18 cellular contexts compared by ENCODE assay signal in genomic region chr1:151352001-151352718, GRCh38. TPM values are rescaled to one million over a fixed set of nuclear protein-coding genes. Genes with fewer than 3 reads are reported as not detected.
DNase-seq lines count a peak whose midpoint lies in the region; ATAC-seq, FAIRE-seq and TF ChIP-seq lines count a peak whose summit lies in the region.
"Had no signal": no experiment of that assay in that cellular context is flagged by ENCODE, and none has a peak within 500 bp of the region (broad histone marks: within the 10 kb centered on the region; RNA-seq: fewer than 3 reads in every experiment).

No MANE protein-coding gene starts in this region.

- H3K9ac ChIP-seq in MM.1S (ENCODE audit: low read length), result no peak overlapping the region

- peaks cover 7% of the 10 kb centered on the region; the same call in 1 of the 2 replicates for H3F3A ChIP-seq in MM.1S (ENCODE audit: insufficient read depth, low read length)

- no peak overlapping the region for H3K4me2 ChIP-seq in A549
- H3K4me2 ChIP-seq in MM.1S (ENCODE audit: low read depth, low read length), result no peak overlapping the region

- H3K27me3 ChIP-seq in MM.1S (replicated peaks; ENCODE audit: insufficient read depth, low read length) (no peaks in the 10 kb centered on the region), foreskin keratinocyte (no peaks in the 10 kb centered on the region)
- H3K27me3 ChIP-seq: ovary, SJCRH30 had no signal

- H3K4me3 ChIP-seq in A549, result no peak overlapping the region
- H3K4me3 ChIP-seq in MM.1S (ENCODE audit: low read length), result no peak overlapping the region
- no peak overlapping the region for H3K4me3 ChIP-seq in astrocyte of the spinal cord (ENCODE audit: low read depth, low read length)
- H3K4me3 ChIP-seq: ovary, SJCRH30 had no signal

- ATAC-seq in A549 (no peak), foreskin keratinocyte (no peak), HG03025 (IDR thresholded peaks at IDR 0.05; ENCODE audit: low FRiP score, unreplicated experiment) (no peak)
- ATAC-seq: activated CD8-positive, alpha-beta T cell treated with anti-CD3 and anti-CD28 coated beads for 36 hours; effector memory CD8-positive, alpha-beta T cell had no signal

- H3K79me2 ChIP-seq in MM.1S (ENCODE audit: low read length), result no peaks in the 10 kb centered on the region

- TF ChIP-seq RAD21 in A549 (conservative IDR thresholded peaks at IDR 0.05 in 1 of 2, IDR thresholded peaks at IDR 0.05 in 1 of 2), result no peak

- no peak for FAIRE-seq in A549 (lab: Jason Lieb, UNC)
- FAIRE-seq: D721Med had no signal

- no peak for TF ChIP-seq EP300 in A549 (IDR thresholded peaks at IDR 0.05)

- TF ChIP-seq POLR2A in A549 (IDR thresholded peaks at IDR 0.05; ENCODE audit: low read length), result no peak

- TF ChIP-seq CTCF in A549 (IDR thresholded peaks at IDR 0.05) (no peak), MM.1S (IDR thresholded peaks at IDR 0.05; ENCODE audit: low read length) (no peak), astrocyte of the spinal cord (IDR thresholded peaks at IDR 0.05; ENCODE audit: low read depth, low read length) (no peak), foreskin keratinocyte (conservative IDR thresholded peaks at IDR 0.05) (no peak)

- H2AFZ ChIP-seq in MM.1S (ENCODE audit: low read length), result no peak overlapping the region

- CTCF ChIA-PET in A549 (lab: Yijun Ruan, JAX), result interaction anchor here (0.8 to 14.4 kb wide), 4 partner anchors 11 to 156 kb away, joined by 3 to 108 read pairs (median 4); no protein-coding TSS in a partner anchor

- no peak overlapping the region for H3K27ac ChIP-seq in A549
- H3K27ac ChIP-seq in MM.1S (ENCODE audit: low read length), result no peak overlapping the region
- H3K27ac ChIP-seq in foreskin keratinocyte, result no peak overlapping the region
- H3K27ac ChIP-seq: ovary, SJCRH30 had no signal

- DNase-seq in A549 (ENCODE audit: low read depth in 1 of 2, low spot score in 1 of 2) (peak in 1 of 2 experiments; percentile 23), MM.1S (peak; percentile 24), astrocyte of the spinal cord (ENCODE audit: low read depth, low spot score) (peak; percentile 18), foreskin keratinocyte (peak; percentile 33 to 46), activated gamma-delta T cell (lab: John Stamatoyannopoulos, UW) (no peak), NCI-H146 (lab: John Stamatoyannopoulos, UW) (no peak), NK-92 (lab: John Stamatoyannopoulos, UW; ENCODE audit: unreplicated experiment) (no peak)
- DNase-seq: activated CD8-positive, alpha-beta T cell treated with anti-CD3 and anti-CD28 coated beads for 36 hours; activated gamma-delta T cell treated with Interleukin-2 at 50 U/mL for 16 hours; effector memory CD8-positive, alpha-beta T cell; GOT3; NCI-H748 treated with DMSO at 0.1 percent for 48 hours; stimulated activated CD4-positive, alpha-beta T cell treated with anti-CD3 and anti-CD28 coated beads, Interleukin-12 subunit alpha, Interleukin-12 subunit beta, amount 100 ng/mL, for 4 hours had no signal

- POLR2A ChIA-PET in A549 (lab: Yijun Ruan, JAX), result no interaction called here

- H3K4me1 ChIP-seq in A549 (peaks cover 7% of the 10 kb centered on the region), MM.1S (ENCODE audit: low read length) (peaks cover 7% of the 10 kb centered on the region), foreskin keratinocyte (peaks cover 5% of the 10 kb centered on the region)

- no peaks in the 10 kb centered on the region for H3K9me2 ChIP-seq in MM.1S (replicated peaks; ENCODE audit: insufficient read depth, low read length)

- in situ Hi-C loops in astrocyte of the spinal cord (cut with HindIII; ENCODE audit: low sequenced_read_pairs), result no loop called here

- no peaks in the 10 kb centered on the region for H4K20me1 ChIP-seq in MM.1S (ENCODE audit: insufficient read depth, low read length)

- H3K36me3 ChIP-seq in MM.1S (replicated peaks; ENCODE audit: insufficient read depth, low read length), result no peaks in the 10 kb centered on the region
- H3K36me3 ChIP-seq: ovary, SJCRH30 had no signal

- H3K9me3 ChIP-seq in A549 (peaks cover 10% of the 10 kb centered on the region; the same call in 2 of the 3 replicates), MM.1S (replicated peaks; ENCODE audit: insufficient read depth, low read length) (no peaks in the 10 kb centered on the region)
- H3K9me3 ChIP-seq: ovary, SJCRH30 had no signal

- WGBS in A549 (ENCODE audit: missing lambda C conversion rate), result 57% methylated on average over 6 of the region's 6 CpGs

TF ChIP-seq in A549, 52 proteins besides CTCF, POLR2A, EP300 and RAD21:
- no peak for TF ChIP-seq NR3C1 (IDR thresholded peaks at IDR 0.05)
- TF ChIP-seq ZFP36 (IDR thresholded peaks at IDR 0.05; ENCODE audit: borderline replicate concordance, partially characterized antibody), result peak; percentile 98
TF ChIP-seq in A549: peak in this region for 1.

RNA-seq across cellular contexts. Expression of gene RFX5, which starts 5.1 kb away (rescaled TPM):
- polyA plus RNA-seq in A549 (2011; rRNA removed) (55.9 and 70.0 TPM in 2 replicates), A549 (2017; fragmentation: RNase III; extraction: RNeasy Plus Mini Kit Qiagen cat#74134 plus additional on column Dnase treatment) (49.7 to 60.1 TPM (median 59.2 TPM) in 3 replicates), foreskin keratinocyte (14.5 and 14.6 TPM in 2 replicates)
- polyA plus RNA-seq in A549 (2012; cell fraction: cytosol; rRNA removed), result 20.8 and 28.8 TPM in 2 replicates
- 42.8 and 52.1 TPM in 2 replicates for polyA plus RNA-seq in A549 (2012; cell fraction: nucleus; rRNA removed)
- 105 and 132 TPM in 2 replicates for polyA minus RNA-seq in A549 (2011; rRNA and poly(A)+ RNA removed)
- 29.2 and 38.4 TPM in 2 replicates for total RNA-seq in foreskin keratinocyte

RNA-seq across cellular contexts. Expression of gene SELENBP1, which starts 20.3 kb away (rescaled TPM):
- 28.6 and 35.4 TPM in 2 replicates for polyA plus RNA-seq in A549 (2011; rRNA removed)
- 19.1 and 19.4 TPM in 2 replicates for polyA plus RNA-seq in A549 (2012; cell fraction: cytosol; rRNA removed)
- 64.4 and 65.2 TPM in 2 replicates for polyA plus RNA-seq in A549 (2012; cell fraction: nucleus; rRNA removed)
- polyA plus RNA-seq in A549 (2017; fragmentation: RNase III; extraction: RNeasy Plus Mini Kit Qiagen cat#74134 plus additional on column Dnase treatment), result 9.0 to 12.8 TPM (median 12.6 TPM) in 3 replicates
- polyA minus RNA-seq in A549 (2011; rRNA and poly(A)+ RNA removed), result 29.6 and 37.7 TPM in 2 replicates
- total RNA-seq in foreskin keratinocyte, result 1.6 and 2.6 TPM in 2 replicates
- 2.0 and 3.3 TPM in 2 replicates for polyA plus RNA-seq in foreskin keratinocyte
- total RNA-seq: activated CD8-positive, alpha-beta T cell treated with anti-CD3 and anti-CD28 coated beads for 36 hours; mononuclear cell had no signal

RNA-seq across cellular contexts. Expression of gene PI4KB, which starts 24.9 kb away (rescaled TPM):
- 34.4 and 37.7 TPM in 2 replicates for polyA plus RNA-seq in A549 (2011; rRNA removed)
- polyA plus RNA-seq in A549 (2012; cell fraction: cytosol; rRNA removed), result 32.3 and 37.4 TPM in 2 replicates
- 37.4 and 40.0 TPM in 2 replicates for polyA plus RNA-seq in A549 (2012; cell fraction: nucleus; rRNA removed)
- 26.3 to 27.6 TPM (median 26.8 TPM) in 3 replicates for polyA plus RNA-seq in A549 (2017; fragmentation: RNase III; extraction: RNeasy Plus Mini Kit Qiagen cat#74134 plus additional on column Dnase treatment)
- polyA minus RNA-seq in A549 (2011; rRNA and poly(A)+ RNA removed), result 78.2 and 106 TPM in 2 replicates
- 38.1 and 38.3 TPM in 2 replicates for total RNA-seq in foreskin keratinocyte
- 33.3 and 34.9 TPM in 2 replicates for polyA plus RNA-seq in foreskin keratinocyte

RNA-seq across cellular contexts. Expression of gene PSMB4, which starts 47.2 kb away (rescaled TPM):
- polyA plus RNA-seq in A549 (2011; rRNA removed) (405 and 431 TPM in 2 replicates), A549 (2017; fragmentation: RNase III; extraction: RNeasy Plus Mini Kit Qiagen cat#74134 plus additional on column Dnase treatment) (366 to 384 TPM (median 383 TPM) in 3 replicates), foreskin keratinocyte (392 and 412 TPM in 2 replicates)
- 699 and 707 TPM in 2 replicates for polyA plus RNA-seq in A549 (2012; cell fraction: cytosol; rRNA removed)
- polyA plus RNA-seq in A549 (2012; cell fraction: nucleus; rRNA removed), result 555 and 703 TPM in 2 replicates
- 369 and 423 TPM in 2 replicates for polyA minus RNA-seq in A549 (2011; rRNA and poly(A)+ RNA removed)
- 318 and 323 TPM in 2 replicates for total RNA-seq in foreskin keratinocyte

Comparison
In these comparisons a context has a peak if more than half of its experiments do, and no peak if none do; other contexts are left out.
1. DNase-seq: peak in MM.1S (single experiment), astrocyte of the spinal cord (single experiment) and foreskin keratinocyte (2 of 2); none in activated gamma-delta T cell (single experiment), NCI-H146 (single experiment) and NK-92 (single experiment).